Comparison of ENCODE assay signal across 13 cellular contexts in the genomic region with DNA sequence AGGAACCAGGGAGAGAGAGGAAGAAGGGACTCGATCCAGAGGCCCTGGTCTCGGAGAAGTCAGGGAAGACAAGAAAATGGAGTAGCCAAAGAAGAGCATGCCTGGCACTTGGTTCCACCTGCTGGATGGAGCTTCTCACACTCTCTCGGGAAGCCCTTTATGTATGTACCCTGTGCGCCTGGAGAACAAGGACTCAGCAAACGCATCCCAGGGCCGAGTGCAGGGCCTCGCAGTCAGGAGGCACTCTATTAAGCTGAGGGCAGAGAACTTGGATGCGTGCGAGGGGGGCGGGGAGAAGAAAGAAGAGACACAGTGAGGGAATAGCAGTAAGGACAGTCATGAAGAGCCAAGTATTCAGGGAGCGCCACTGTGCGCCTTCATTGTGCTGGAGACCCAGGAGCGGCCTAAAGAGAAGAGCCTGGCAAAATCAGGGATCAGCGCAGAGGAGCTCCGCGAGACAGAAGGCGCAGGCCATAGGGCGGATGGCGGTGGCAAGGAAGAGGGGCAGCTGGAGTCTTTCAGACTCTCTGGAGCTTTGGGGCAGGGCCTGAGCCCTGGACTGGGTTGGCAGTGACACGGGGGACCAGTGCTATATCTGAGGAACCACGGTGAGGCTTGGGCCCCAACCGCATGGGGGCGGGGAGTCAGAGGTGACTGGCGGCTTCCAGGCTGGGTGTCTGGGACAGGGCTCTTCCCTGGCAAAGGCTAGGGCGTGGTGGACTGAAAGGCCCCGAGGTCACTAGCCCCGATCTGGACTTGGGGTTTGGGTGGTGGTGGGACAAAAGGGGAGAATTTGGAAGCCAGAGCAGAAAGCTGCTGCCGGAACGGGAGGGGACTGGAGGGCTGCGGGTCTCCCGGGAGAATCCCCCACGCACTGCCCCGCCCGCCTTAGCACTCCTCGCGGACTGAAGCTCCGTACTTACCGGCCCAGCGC. TPM values are rescaled to one million over a fixed set of nuclear protein-coding genes. Genes with fewer than 3 reads are reported as not detected.
DNase-seq lines count a peak whose midpoint lies in the region; ATAC-seq and TF ChIP-seq lines count a peak whose summit lies in the region.
"Had no signal": no experiment of that assay in that cellular context is flagged by ENCODE, and none has a peak within 500 bp of the region (broad histone marks: within the 10 kb centered on the region; RNA-seq: fewer than 3 reads in every experiment).

No MANE protein-coding gene starts in this region.

- H3K9me3 Mint-ChIP-seq in activated naive CD8-positive, alpha-beta T cell treated with anti-CD3 and anti-CD28 coated beads, Interleukin-2, amount 10 ng/mL, durations not matched to agents 7 days and 5 days = no peaks in the 10 kb centered on the region
- no peaks in the 10 kb centered on the region for H3K9me3 Mint-ChIP-seq in activated naive CD8-positive, alpha-beta T cell treated with anti-CD3 and anti-CD28 coated beads, Interleukin-2, amount 50 U/mL, for 24 hours
- H3K9me3 Mint-ChIP-seq in immature natural killer cell = no peaks in the 10 kb centered on the region
- H3K9me3 Mint-ChIP-seq: activated CD4-positive, alpha-beta memory T cell treated with anti-CD3 and anti-CD28 coated beads, Interleukin-2, amount 10 ng/mL, durations not matched to agents 7 days and 5 days had no signal

- peak overlapping the region; percentile 58 for H3K27ac Mint-ChIP-seq in activated naive CD8-positive, alpha-beta T cell treated with anti-CD3 and anti-CD28 coated beads, Interleukin-2, amount 10 ng/mL, durations not matched to agents 7 days and 5 days
- no peak overlapping the region for H3K27ac Mint-ChIP-seq in activated naive CD8-positive, alpha-beta T cell treated with anti-CD3 and anti-CD28 coated beads, Interleukin-2, amount 50 U/mL, for 24 hours
- peak overlapping the region in 3 of 6 donors; percentile 1 to 32 (median 20) for H3K27ac Mint-ChIP-seq in immature natural killer cell
- H3K27ac Mint-ChIP-seq: activated CD4-positive, alpha-beta memory T cell treated with anti-CD3 and anti-CD28 coated beads, Interleukin-2, amount 10 ng/mL, durations not matched to agents 7 days and 5 days had no signal

- H3K27me3 ChIP-seq in OCI-LY1 (ENCODE audit: insufficient read depth, low read length) (no peaks in the 10 kb centered on the region), iPS-15b (ENCODE audit: control insufficient read depth, insufficient read depth, low read length) (peaks cover 23% of the 10 kb centered on the region), thymus (ENCODE audit: control insufficient read depth, insufficient read depth) (no peaks in the 10 kb centered on the region)
- H3K27me3 ChIP-seq: right atrium auricular region had no signal

- H3K27ac ChIP-seq in OCI-LY1 (ENCODE audit: low read depth, low read length, poor library complexity, severe bottlenecking) (peak overlapping the region; percentile 63), thymus (ENCODE audit: low read depth) (no peak overlapping the region), caudate nucleus (ENCODE audit: low read depth, low read length) (no peak overlapping the region)
- H3K27ac ChIP-seq: right atrium auricular region had no signal

- H3K4me2 ChIP-seq in OCI-LY1 (ENCODE audit: low read length) = peak overlapping the region; percentile 78

- no peaks in the 10 kb centered on the region for H3F3A ChIP-seq in OCI-LY1 (ENCODE audit: insufficient read depth, low read length)

- WGBS in thymus = 82% methylated on average over 39 of the region's 39 CpGs

- H3K4me3 ChIP-seq in OCI-LY1 (ENCODE audit: low read depth, low read length, poor library complexity, severe bottlenecking) = peak overlapping the region; percentile 88
- H3K4me3 ChIP-seq in iPS-15b (ENCODE audit: low read depth, low read length) = peak overlapping the region; percentile 64
- H3K4me3 ChIP-seq in thymus (ENCODE audit: low read length) = peak overlapping the region; percentile 79

- no peaks in the 10 kb centered on the region for H3K9me3 ChIP-seq in OCI-LY1 (ENCODE audit: low read length)
- no peaks in the 10 kb centered on the region for H3K9me3 ChIP-seq in iPS-15b (ENCODE audit: control insufficient read depth, insufficient read depth, low read length)
- H3K9me3 ChIP-seq in thymus (ENCODE audit: control insufficient read depth) = no peaks in the 10 kb centered on the region
- H3K9me3 ChIP-seq: right atrium auricular region had no signal

- H3K79me2 ChIP-seq in OCI-LY1 (ENCODE audit: insufficient read depth, low read length) = peaks cover 24% of the 10 kb centered on the region

- H3K4me3 Mint-ChIP-seq in activated naive CD8-positive, alpha-beta T cell treated with anti-CD3 and anti-CD28 coated beads, Interleukin-2, amount 10 ng/mL, durations not matched to agents 7 days and 5 days = no peak overlapping the region
- no peak overlapping the region for H3K4me3 Mint-ChIP-seq in activated naive CD8-positive, alpha-beta T cell treated with anti-CD3 and anti-CD28 coated beads, Interleukin-2, amount 50 U/mL, for 24 hours
- peak overlapping the region in 1 of 5 donors; percentile 8 for H3K4me3 Mint-ChIP-seq in immature natural killer cell

- no peaks in the 10 kb centered on the region for H3K9me2 ChIP-seq in OCI-LY1 (ENCODE audit: low read depth, low read length)

- no peak for TF ChIP-seq CTCF in OCI-LY1 (IDR thresholded peaks at IDR 0.05; ENCODE audit: low read length)

- H3K36me3 ChIP-seq in OCI-LY1 (ENCODE audit: insufficient read depth, low read length) (0 out of 2 replicates have a peak, but pooled peaks cover 4% of the 10 kb centered on the region), iPS-15b (ENCODE audit: control insufficient read depth, insufficient read depth, low read length) (no peaks in the 10 kb centered on the region), thymus (ENCODE audit: control insufficient read depth, insufficient read depth) (no peaks in the 10 kb centered on the region)
- H3K36me3 ChIP-seq: right atrium auricular region had no signal

- H4K20me1 ChIP-seq in OCI-LY1 (ENCODE audit: insufficient read depth, low read length) = no peaks in the 10 kb centered on the region

- peaks cover 2% of the 10 kb centered on the region for H3K36me3 Mint-ChIP-seq in activated naive CD8-positive, alpha-beta T cell treated with anti-CD3 and anti-CD28 coated beads, Interleukin-2, amount 10 ng/mL, durations not matched to agents 7 days and 5 days
- peaks cover 7% of the 10 kb centered on the region for H3K36me3 Mint-ChIP-seq in activated naive CD8-positive, alpha-beta T cell treated with anti-CD3 and anti-CD28 coated beads, Interleukin-2, amount 50 U/mL, for 24 hours (ENCODE audit: low read depth)
- no peaks in the 10 kb centered on the region for H3K36me3 Mint-ChIP-seq in immature natural killer cell

- H3K4me1 ChIP-seq in OCI-LY1 (ENCODE audit: insufficient read depth, low read length, severe bottlenecking) (peaks cover 59% of the 10 kb centered on the region), iPS-15b (ENCODE audit: control insufficient read depth, insufficient read depth, low read length) (peaks cover 14% of the 10 kb centered on the region), thymus (ENCODE audit: control insufficient read depth, insufficient read depth, low read length) (no peaks in the 10 kb centered on the region)
- H3K4me1 ChIP-seq: right atrium auricular region had no signal

- no peak overlapping the region for H2AFZ ChIP-seq in OCI-LY1 (ENCODE audit: low read length)

- ATAC-seq in activated naive CD8-positive, alpha-beta T cell treated with anti-CD3 and anti-CD28 coated beads, Interleukin-2, amount 10 ng/mL, durations not matched to agents 7 days and 5 days (ENCODE audit: low read depth) = no peak
- no peak for ATAC-seq in activated naive CD8-positive, alpha-beta T cell treated with anti-CD3 and anti-CD28 coated beads, Interleukin-2, amount 50 U/mL, for 24 hours
- ATAC-seq: left colon, Right ventricle myocardium inferior had no signal

- no peaks in the 10 kb centered on the region for H3K27me3 Mint-ChIP-seq in activated naive CD8-positive, alpha-beta T cell treated with anti-CD3 and anti-CD28 coated beads, Interleukin-2, amount 10 ng/mL, durations not matched to agents 7 days and 5 days
- H3K27me3 Mint-ChIP-seq in activated naive CD8-positive, alpha-beta T cell treated with anti-CD3 and anti-CD28 coated beads, Interleukin-2, amount 50 U/mL, for 24 hours = no peaks in the 10 kb centered on the region
- H3K27me3 Mint-ChIP-seq in immature natural killer cell (ENCODE audit: low read depth in 3 of 3) = peaks cover 8 to 12% (median 9%) of the 10 kb centered on the region in 3 donors
- H3K27me3 Mint-ChIP-seq: activated CD4-positive, alpha-beta memory T cell treated with anti-CD3 and anti-CD28 coated beads, Interleukin-2, amount 10 ng/mL, durations not matched to agents 7 days and 5 days had no signal

- no peak overlapping the region; the same call in 1 of the 2 replicates for H3K9ac ChIP-seq in OCI-LY1 (ENCODE audit: low read length)
- H3K9ac ChIP-seq in iPS-15b (ENCODE audit: low read depth, low read length) = no peak overlapping the region

- POLR2A ChIA-PET in activated naive CD8-positive, alpha-beta T cell treated with anti-CD3 and anti-CD28 coated beads, Interleukin-2, amount 10 ng/mL, durations not matched to agents 7 days and 5 days (lab: Charles Lee) = interaction anchor here (0.9 to 5.5 kb wide), 2 partner anchors 12 to 33 kb away, joined by 3 to 113 read pairs; no protein-coding TSS in a partner anchor

- DNase-seq in activated naive CD8-positive, alpha-beta T cell treated with anti-CD3 and anti-CD28 coated beads, Interleukin-2, amount 10 ng/mL, durations not matched to agents 7 days and 5 days = no peak
- no peak for DNase-seq in activated naive CD8-positive, alpha-beta T cell treated with anti-CD3 and anti-CD28 coated beads, Interleukin-2, amount 50 U/mL, for 24 hours
- DNase-seq in T1000 (lab: John Stamatoyannopoulos, UW) (no peak), immature natural killer cell (no peak), caudate nucleus (lab: John Stamatoyannopoulos, UW) (no peak)
- DNase-seq: activated CD4-positive, alpha-beta memory T cell treated with anti-CD3 and anti-CD28 coated beads, Interleukin-2, amount 10 ng/mL, durations not matched to agents 7 days and 5 days; left colon; NCI-H1694 treated with DMSO at 0.1 percent for 48 hours had no signal

- H3K4me1 Mint-ChIP-seq in activated naive CD8-positive, alpha-beta T cell treated with anti-CD3 and anti-CD28 coated beads, Interleukin-2, amount 10 ng/mL, durations not matched to agents 7 days and 5 days = peaks cover 15% of the 10 kb centered on the region
- peaks cover 7% of the 10 kb centered on the region for H3K4me1 Mint-ChIP-seq in activated naive CD8-positive, alpha-beta T cell treated with anti-CD3 and anti-CD28 coated beads, Interleukin-2, amount 50 U/mL, for 24 hours
- peaks cover 26 to 31% of the 10 kb centered on the region in 2 donors for H3K4me1 Mint-ChIP-seq in immature natural killer cell

RNA-seq across cellular contexts. Expression of a gene that starts 1.9 kb away (rescaled TPM):
- total RNA-seq in activated naive CD8-positive, alpha-beta T cell treated with anti-CD3 and anti-CD28 coated beads, Interleukin-2, amount 10 ng/mL, durations not matched to agents 7 days and 5 days = 100 to 1,000 TPM; 257 to 274 TPM
- 53.1 TPM for polyA plus RNA-seq in thymus
- 100 to 1,000 TPM; 104 to 244 (median 139) TPM for polyA plus RNA-seq in immature natural killer cell
